In genomic region chr4:18042754-18043153, GRCh38 we compare ENCODE assay signal across 1 cellular context.
TF ChIP-seq lines count a peak whose summit lies in the region.

No MANE protein-coding gene starts in this region.

TF ChIP-seq in H1, 55 proteins besides CTCF, POLR2A, EP300 and RAD21 (continued from another document):
- TF ChIP-seq BCL11A (IDR thresholded peaks at IDR 0.05; ENCODE audit: low read depth in 2 of 2, low read length in 2 of 2) = no peak
- no peak for TF ChIP-seq BACH1 (IDR thresholded peaks at IDR 0.05; ENCODE audit: low read length)
- no peak for TF ChIP-seq ATF2 (IDR thresholded peaks at IDR 0.05; ENCODE audit: low read length)
- no peak for TF ChIP-seq CHD7 (IDR thresholded peaks at IDR 0.05; ENCODE audit: insufficient replicate concordance, low read length)
- no peak for TF ChIP-seq KDM5A (IDR thresholded peaks at IDR 0.05; ENCODE audit: low read length)
- no peak for TF ChIP-seq BRCA1 (IDR thresholded peaks at IDR 0.05; ENCODE audit: low read depth, low read length)
- no peak for TF ChIP-seq POU5F1 (IDR thresholded peaks at IDR 0.05; ENCODE audit: low read depth, low read length)
- TF ChIP-seq CTBP2 (IDR thresholded peaks at IDR 0.05; ENCODE audit: borderline replicate concordance, insufficient read depth, insufficient read length, low read length) = no peak
- TF ChIP-seq PHF8 (conservative IDR thresholded peaks at IDR 0.05; ENCODE audit: low read depth, low read length) = no peak
- no peak for TF ChIP-seq TEAD4 (IDR thresholded peaks at IDR 0.05; ENCODE audit: low read depth, low read length)
- TF ChIP-seq CEBPB (IDR thresholded peaks at IDR 0.05; ENCODE audit: low read depth, low read length) = no peak
